In genomic region chr13:43390582-43390981, GRCh38 we compare ENCODE assay signal across 18 cellular contexts.
DNase-seq lines count a peak whose midpoint lies in the region; ATAC-seq, FAIRE-seq and TF ChIP-seq lines count a peak whose summit lies in the region.
"Had no signal": no experiment of that assay in that cellular context is flagged by ENCODE, and none has a peak within 500 bp of the region (broad histone marks: within the 10 kb centered on the region; RNA-seq: fewer than 3 reads in every experiment).

No MANE protein-coding gene starts in this region.

- no peak for FAIRE-seq in HTR-8/SVneo (lab: Jason Lieb, UNC)

- H3K27ac ChIP-seq in VCaP: peak overlapping the region; percentile 19; the same call in 1 of the 2 replicates
- H3K27ac ChIP-seq: neural progenitor cell, RWPE1, sigmoid colon had no signal

- DNase-seq in NCI-H2196 treated with DMSO at 0.1 percent for 48 hours (lab: John Stamatoyannopoulos, UW; ENCODE audit: unreplicated experiment) (no peak), NCI-H2227 (lab: John Stamatoyannopoulos, UW; ENCODE audit: unreplicated experiment) (no peak), HTR-8/SVneo (ENCODE audit: insufficient read length, low spot score) (no peak)
- DNase-seq in activated CD4-positive, alpha-beta T cell treated with anti-CD3 and anti-CD28 coated beads, Interleukin-2, amount 50 U/mL, for 1 hour: no peak
- DNase-seq: activated CD4-positive, alpha-beta T cell treated with anti-CD3 and anti-CD28 coated beads, Interleukin-2, amount 10 ng/mL, durations not matched to agents 7 days and 5 days; activated effector memory CD4-positive, alpha-beta T cell treated with anti-CD3 and anti-CD28 coated beads, Interleukin-2, amount 50 U/mL, for 16 hours; effector CD4-positive, alpha-beta T cell; mammary epithelial cell; NCI-H1105; NCI-H526; sigmoid colon had no signal

- ATAC-seq in GM18873 (IDR thresholded peaks at IDR 0.05; ENCODE audit: low FRiP score, unreplicated experiment): peak; percentile 51
- ATAC-seq in GM21717 (IDR thresholded peaks at IDR 0.05; ENCODE audit: unreplicated experiment): peak; percentile 71
- peak; percentile 80 for ATAC-seq in HG03103 (IDR thresholded peaks at IDR 0.05; ENCODE audit: low read depth, unreplicated experiment)
- ATAC-seq: HCT116 had no signal

- TF ChIP-seq CTCF in VCaP (conservative IDR thresholded peaks at IDR 0.05): no peak
